17 cellular contexts compared by ENCODE assay signal in the genomic region with DNA sequence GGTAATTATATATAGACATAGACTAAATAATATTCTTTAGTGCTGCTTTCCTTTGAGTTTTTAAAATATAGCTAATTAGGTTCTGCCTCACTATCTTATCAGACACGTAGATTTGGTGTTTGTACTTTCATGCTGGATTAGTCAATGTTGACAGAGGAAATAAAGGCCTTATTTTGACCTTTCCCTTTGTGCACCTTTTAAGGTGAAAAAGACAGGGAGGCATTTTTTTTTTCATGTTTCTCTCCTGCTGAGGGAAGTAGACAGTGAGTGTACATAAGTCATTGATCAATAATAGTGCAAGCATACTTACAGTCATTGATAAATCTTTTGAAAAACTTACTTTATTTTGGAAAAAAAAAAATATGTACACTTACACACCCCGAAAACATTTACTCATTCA.
"Had no signal": no experiment of that assay in that cellular context is flagged by ENCODE, and none has a peak within 500 bp of the region (broad histone marks: within the 10 kb centered on the region; RNA-seq: fewer than 3 reads in every experiment).

No MANE protein-coding gene starts in this region.

- DNase-seq: colonic mucosa; dermis blood vessel endothelial cell; foreskin melanocyte; head of caudate nucleus; hippocampal formation; kidney glomerular epithelial cell; mesendoderm; naive thymus-derived CD4-positive, alpha-beta T cell; nephron progenitor cell; sigmoid colon; stimulated activated naive CD4-positive, alpha-beta T cell treated with Interleukin-2 at 50 U/mL for 16 hours; tibial artery; upper lobe of left lung; uterus had no signal

- H3K36me3 ChIP-seq: colonic mucosa, sigmoid colon, suprapubic skin, tibial artery, upper lobe of left lung, uterus had no signal

- FAIRE-seq: endothelial cell of umbilical vein had no signal

- ATAC-seq: naive thymus-derived CD4-positive, alpha-beta T cell had no signal

- H3K27ac ChIP-seq: colonic mucosa, sigmoid colon, skin epidermis, suprapubic skin, tibial artery, upper lobe of left lung, uterus had no signal

- H3K9me3 ChIP-seq: colonic mucosa, sigmoid colon, suprapubic skin, tibial artery, upper lobe of left lung, uterus had no signal

- H3K4me1 ChIP-seq: colonic mucosa, sigmoid colon, suprapubic skin, tibial artery, upper lobe of left lung, uterus had no signal

- H3K27me3 ChIP-seq: colonic mucosa, sigmoid colon, suprapubic skin, tibial artery, upper lobe of left lung, uterus had no signal

- H3K4me3 ChIP-seq: colonic mucosa, sigmoid colon, skin epidermis, suprapubic skin, tibial artery, upper lobe of left lung, uterus had no signal
